In genomic region chr10:62689712-62690111, GRCh38 we compare ENCODE assay signal across 13 cellular contexts.
DNase-seq lines count a peak whose midpoint lies in the region; ATAC-seq and TF ChIP-seq lines count a peak whose summit lies in the region.
"Had no signal": no experiment of that assay in that cellular context is flagged by ENCODE, and none has a peak within 500 bp of the region (broad histone marks: within the 10 kb centered on the region; RNA-seq: fewer than 3 reads in every experiment).

No MANE protein-coding gene starts in this region.

- H3K27ac Mint-ChIP-seq in activated B cell treated with CpG ODN at 0.5 μM for 24 hours = peak overlapping the region; percentile 75
- H3K27ac Mint-ChIP-seq in natural killer cell treated with Interleukin-12 subunit alpha and Interleukin-12 subunit beta and Interleukin-15 and Interleukin-18, amount 100 ng/mL, for 72 hours = peak overlapping the region; percentile 88 to 94
- H3K27ac Mint-ChIP-seq: endodermal cell had no signal

- no peak overlapping the region for H3K4me3 ChIP-seq in right cardiac atrium (ENCODE audit: low read length)
- H3K4me3 ChIP-seq: ascending aorta had no signal

- H3K27me3 Mint-ChIP-seq in activated B cell treated with CpG ODN at 0.5 μM for 24 hours = no peaks in the 10 kb centered on the region
- H3K27me3 Mint-ChIP-seq in natural killer cell treated with Interleukin-12 subunit alpha and Interleukin-12 subunit beta and Interleukin-15 and Interleukin-18, amount 100 ng/mL, for 72 hours = no peaks in the 10 kb centered on the region

- H3K4me1 Mint-ChIP-seq in activated B cell treated with CpG ODN at 0.5 μM for 24 hours = peaks cover 43% of the 10 kb centered on the region
- H3K4me1 Mint-ChIP-seq in natural killer cell treated with Interleukin-12 subunit alpha and Interleukin-12 subunit beta and Interleukin-15 and Interleukin-18, amount 100 ng/mL, for 72 hours (ENCODE audit: low read depth in 2 of 2) = peaks cover 74 to 78% of the 10 kb centered on the region in 2 donors

- TF ChIP-seq CTCF in activated B cell treated with CpG ODN at 0.5 μM for 24 hours (IDR thresholded peaks at IDR 0.05) = no peak

- DNase-seq in activated B cell treated with CpG ODN at 0.5 μM for 24 hours = no peak
- DNase-seq in natural killer cell treated with Interleukin-12 subunit alpha and Interleukin-12 subunit beta and Interleukin-15 and Interleukin-18, amount 100 ng/mL, for 72 hours (ENCODE audit: low spot score) = no peak
- DNase-seq in SIG-M5 treated with dmso at 0.1 percent for 504 hours (lab: John Stamatoyannopoulos, UW; ENCODE audit: unreplicated experiment) = no peak
- no peak for DNase-seq in anterior cingulate cortex (lab: John Stamatoyannopoulos, UW)
- DNase-seq in right cardiac atrium = no peak
- DNase-seq: activated CD4-positive, alpha-beta T cell treated with anti-CD3 and anti-CD28 coated beads, Interleukin-2, amount 50 U/mL, for 48 hours; endodermal cell; stimulated activated CD4-positive, alpha-beta T cell treated with anti-CD3 and anti-CD28 coated beads, Interleukin-2, amount 100 ng/mL, for 48 hours; SW 1271 had no signal

- no peak overlapping the region for H3K27ac ChIP-seq in right cardiac atrium (ENCODE audit: low read length)
- H3K27ac ChIP-seq: ascending aorta, parathyroid adenoma had no signal

- intact Hi-C loops in activated B cell treated with CpG ODN at 0.5 μM for 24 hours (cut with micrococcal nuclease) = loop anchor here (2.0 to 10.0 kb wide), 6 partner anchors 43 to 445 kb away; partner anchors contain the start of genes ADO, EGR2 and NRBF2
- intact Hi-C loops in right cardiac atrium (cut with DNase I) = no loop called here

- H3K9me3 ChIP-seq in right cardiac atrium (ENCODE audit: control insufficient read depth, low read length) = no peaks in the 10 kb centered on the region
- H3K9me3 ChIP-seq: ascending aorta had no signal

- POLR2A ChIA-PET in activated B cell treated with CpG ODN at 0.5 μM for 24 hours (lab: Charles Lee) = interaction anchor here (0.7 to 1.5 kb wide), 4 partner anchors 8 to 117 kb away, joined by 3 to 8 read pairs (median 4); no protein-coding TSS in a partner anchor

- peaks cover 4% of the 10 kb centered on the region for H3K4me1 ChIP-seq in right cardiac atrium (ENCODE audit: control insufficient read depth, insufficient read depth, low read length)
- H3K4me1 ChIP-seq: ascending aorta, parathyroid adenoma had no signal

- no peaks in the 10 kb centered on the region for H3K36me3 Mint-ChIP-seq in activated B cell treated with CpG ODN at 0.5 μM for 24 hours (ENCODE audit: low read depth)
- peaks cover 15% of the 10 kb centered on the region for H3K36me3 Mint-ChIP-seq in natural killer cell treated with Interleukin-12 subunit alpha and Interleukin-12 subunit beta and Interleukin-15 and Interleukin-18, amount 100 ng/mL, for 72 hours

- H3K27me3 ChIP-seq in right cardiac atrium (ENCODE audit: control insufficient read depth, insufficient read depth) = no peaks in the 10 kb centered on the region
- H3K27me3 ChIP-seq: ascending aorta had no signal

- CTCF ChIA-PET in activated B cell treated with CpG ODN at 0.5 μM for 24 hours (lab: Charles Lee) = interaction anchor here (2.0 kb wide), 1 partner anchor 80 kb away, joined by 6 read pairs; no protein-coding TSS in a partner anchor

- WGBS in right cardiac atrium = 39% methylated on average over 5 of the region's 5 CpGs

- H3K9me3 Mint-ChIP-seq in activated B cell treated with CpG ODN at 0.5 μM for 24 hours = peaks cover 9% of the 10 kb centered on the region
- peaks cover 13% of the 10 kb centered on the region for H3K9me3 Mint-ChIP-seq in natural killer cell treated with Interleukin-12 subunit alpha and Interleukin-12 subunit beta and Interleukin-15 and Interleukin-18, amount 100 ng/mL, for 72 hours

- peak overlapping the region; percentile 70 for H3K4me3 Mint-ChIP-seq in activated B cell treated with CpG ODN at 0.5 μM for 24 hours
- peak overlapping the region; percentile 70 for H3K4me3 Mint-ChIP-seq in natural killer cell treated with Interleukin-12 subunit alpha and Interleukin-12 subunit beta and Interleukin-15 and Interleukin-18, amount 100 ng/mL, for 72 hours
- H3K4me3 Mint-ChIP-seq: endodermal cell had no signal

- peak; percentile 71 for ATAC-seq in GM18498 (IDR thresholded peaks at IDR 0.05; ENCODE audit: unreplicated experiment)
- peak; percentile 61 for ATAC-seq in HG02759 (IDR thresholded peaks at IDR 0.05; ENCODE audit: unreplicated experiment)
- ATAC-seq in activated B cell treated with CpG ODN at 0.5 μM for 24 hours (ENCODE audit: low read depth) = peak; percentile 76
- ATAC-seq in natural killer cell treated with Interleukin-12 subunit alpha and Interleukin-12 subunit beta and Interleukin-15 and Interleukin-18, amount 100 ng/mL, for 72 hours = peak in 1 of 2 donors; percentile 13
- ATAC-seq in right cardiac atrium = no peak

Comparison
In these comparisons a context has a peak if more than half of its experiments do, and no peak if none do; other contexts are left out.
1. ATAC-seq: peak in GM18498 (single experiment), HG02759 (single experiment) and activated B cell treated with CpG ODN at 0.5 μM for 24 hours (single experiment); none in right cardiac atrium (0 of 2).